In the genomic region with DNA sequence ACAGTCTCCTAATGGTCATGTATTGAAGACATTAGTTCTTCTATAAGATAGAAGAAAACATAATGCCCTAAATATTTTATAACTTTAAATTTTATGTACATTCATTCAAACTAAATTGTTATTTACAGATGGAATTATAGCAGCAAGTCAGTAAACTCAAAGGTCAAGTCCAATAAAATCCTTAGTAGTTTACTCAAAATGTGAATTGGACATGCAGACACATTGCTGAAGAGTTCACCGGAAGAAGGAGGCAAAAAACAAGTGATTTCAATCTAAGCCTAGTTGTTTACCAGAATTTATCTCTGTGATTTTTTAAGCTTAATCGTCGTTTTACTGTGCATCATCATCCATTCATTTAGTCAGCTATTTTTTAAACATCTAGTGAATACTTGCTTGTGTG, we compare ENCODE assay signal across 29 cellular contexts.
"Had no signal": no experiment of that assay in that cellular context is flagged by ENCODE, and none has a peak within 500 bp of the region (broad histone marks: within the 10 kb centered on the region; RNA-seq: fewer than 3 reads in every experiment).

No MANE protein-coding gene starts in this region.

- ATAC-seq: activated naive CD4-positive, alpha-beta T cell treated with anti-CD3 and anti-CD28 coated beads, Interleukin-2, amount 50 U/mL, for 72 hours; activated T-cell treated with anti-CD3 and anti-CD28 coated beads, Interleukin-2, amount 50 U/mL, for 72 hours; esophagus mucosa; WTC11 had no signal

- H3K4me3 Mint-ChIP-seq: activated CD4-positive, alpha-beta memory T cell treated with anti-CD3 and anti-CD28 coated beads, Interleukin-2, amount 10 ng/mL, durations not matched to agents 7 days and 5 days; activated CD4-positive, alpha-beta T cell treated with anti-CD3 and anti-CD28 coated beads, Interleukin-2, amount 10 ng/mL, durations not matched to agents 7 days and 5 days; activated naive CD4-positive, alpha-beta T cell treated with anti-CD3 and anti-CD28 coated beads, Interleukin-2, amount 10 ng/mL, durations not matched to agents 7 days and 5 days; activated naive CD8-positive, alpha-beta T cell treated with anti-CD3 and anti-CD28 coated beads, Interleukin-2, amount 10 ng/mL, durations not matched to agents 7 days and 5 days; activated T-cell treated with anti-CD3 and anti-CD28 coated beads, Interleukin-2, amount 50 U/mL, for 24 hours; activated T-cell treated with anti-CD3 and anti-CD28 coated beads, Interleukin-2, amount 50 U/mL, for 72 hours; central memory CD8-positive, alpha-beta T cell; dendritic cell treated with granulocyte-macrophage colony-stimulating factor and Interleukin-4, amounts not matched to agents 40 ng/mL and 50 ng/mL, for 4 days; endodermal cell; WTC11 had no signal

- H3K9me3 ChIP-seq: ascending aorta had no signal

- H3K27me3 ChIP-seq: ascending aorta, brain microvascular endothelial cell, dorsolateral prefrontal cortex had no signal

- H3K27ac Mint-ChIP-seq: activated CD4-positive, alpha-beta memory T cell treated with anti-CD3 and anti-CD28 coated beads, Interleukin-2, amount 10 ng/mL, durations not matched to agents 7 days and 5 days; activated CD4-positive, alpha-beta T cell treated with anti-CD3 and anti-CD28 coated beads, Interleukin-2, amount 10 ng/mL, durations not matched to agents 7 days and 5 days; activated naive CD4-positive, alpha-beta T cell treated with anti-CD3 and anti-CD28 coated beads, Interleukin-2, amount 10 ng/mL, durations not matched to agents 7 days and 5 days; activated naive CD4-positive, alpha-beta T cell treated with anti-CD3 and anti-CD28 coated beads, Interleukin-2, amount 50 U/mL, for 72 hours; activated naive CD8-positive, alpha-beta T cell treated with anti-CD3 and anti-CD28 coated beads, Interleukin-2, amount 10 ng/mL, durations not matched to agents 7 days and 5 days; activated T-cell treated with anti-CD3 and anti-CD28 coated beads, Interleukin-2, amount 50 U/mL, for 24 hours; activated T-cell treated with anti-CD3 and anti-CD28 coated beads, Interleukin-2, amount 50 U/mL, for 72 hours; dendritic cell treated with granulocyte-macrophage colony-stimulating factor and Interleukin-4, amounts not matched to agents 40 ng/mL and 50 ng/mL, for 4 days; endodermal cell; WTC11 had no signal

- H3K4me1 Mint-ChIP-seq: central memory CD8-positive, alpha-beta T cell had no signal

- H3K9me3 Mint-ChIP-seq: activated CD4-positive, alpha-beta memory T cell treated with anti-CD3 and anti-CD28 coated beads, Interleukin-2, amount 10 ng/mL, durations not matched to agents 7 days and 5 days; activated CD4-positive, alpha-beta T cell treated with anti-CD3 and anti-CD28 coated beads, Interleukin-2, amount 10 ng/mL, durations not matched to agents 7 days and 5 days; activated naive CD4-positive, alpha-beta T cell treated with anti-CD3 and anti-CD28 coated beads, Interleukin-2, amount 10 ng/mL, durations not matched to agents 7 days and 5 days; activated naive CD4-positive, alpha-beta T cell treated with anti-CD3 and anti-CD28 coated beads, Interleukin-2, amount 50 U/mL, for 72 hours; activated naive CD8-positive, alpha-beta T cell treated with anti-CD3 and anti-CD28 coated beads, Interleukin-2, amount 10 ng/mL, durations not matched to agents 7 days and 5 days; activated T-cell treated with anti-CD3 and anti-CD28 coated beads, Interleukin-2, amount 50 U/mL, for 24 hours; dendritic cell treated with granulocyte-macrophage colony-stimulating factor and Interleukin-4, amounts not matched to agents 40 ng/mL and 50 ng/mL, for 4 days; endodermal cell; WTC11 had no signal

- H3K4me3 ChIP-seq: ascending aorta, coronary artery, dorsolateral prefrontal cortex had no signal

- H3K4me1 ChIP-seq: ascending aorta had no signal

- H3K27me3 Mint-ChIP-seq: activated CD4-positive, alpha-beta T cell treated with anti-CD3 and anti-CD28 coated beads, Interleukin-2, amount 10 ng/mL, durations not matched to agents 7 days and 5 days; activated naive CD4-positive, alpha-beta T cell treated with anti-CD3 and anti-CD28 coated beads, Interleukin-2, amount 10 ng/mL, durations not matched to agents 7 days and 5 days; activated naive CD8-positive, alpha-beta T cell treated with anti-CD3 and anti-CD28 coated beads, Interleukin-2, amount 10 ng/mL, durations not matched to agents 7 days and 5 days; activated T-cell treated with anti-CD3 and anti-CD28 coated beads, Interleukin-2, amount 50 U/mL, for 24 hours; central memory CD8-positive, alpha-beta T cell; dendritic cell treated with granulocyte-macrophage colony-stimulating factor and Interleukin-4, amounts not matched to agents 40 ng/mL and 50 ng/mL, for 4 days had no signal

- H3K27ac ChIP-seq: ascending aorta, brain microvascular endothelial cell, coronary artery, dorsolateral prefrontal cortex, VCaP had no signal

- DNase-seq: activated CD4-positive, alpha-beta memory T cell treated with anti-CD3 and anti-CD28 coated beads, Interleukin-2, amount 10 ng/mL, durations not matched to agents 7 days and 5 days; activated CD4-positive, alpha-beta T cell treated with anti-CD3 and anti-CD28 coated beads for 1 hour; activated CD4-positive, alpha-beta T cell treated with anti-CD3 and anti-CD28 coated beads for 4 hours; activated CD4-positive, alpha-beta T cell treated with anti-CD3 and anti-CD28 coated beads, Interleukin-2, amount 10 ng/mL, durations not matched to agents 7 days and 5 days; activated CD4-positive, alpha-beta T cell treated with anti-CD3 and anti-CD28 coated beads, Interleukin-2, amount 50 U/mL, for 4 hours; activated CD8-positive, alpha-beta memory T cell treated with anti-CD3 and anti-CD28 coated beads, Interleukin-2, amount 50 U/mL, for 48 hours; activated gamma-delta T cell; activated naive CD4-positive, alpha-beta T cell; activated naive CD4-positive, alpha-beta T cell treated with anti-CD3 and anti-CD28 coated beads, Interleukin-2, amount 10 ng/mL, durations not matched to agents 7 days and 5 days; activated naive CD8-positive, alpha-beta T cell treated with anti-CD3 and anti-CD28 coated beads, Interleukin-2, amount 10 ng/mL, durations not matched to agents 7 days and 5 days; activated T-cell treated with anti-CD3 and anti-CD28 coated beads for 4 hours; activated T-cell treated with anti-CD3 and anti-CD28 coated beads, Interleukin-2, amount 50 U/mL, for 24 hours; activated T-cell treated with anti-CD3 and anti-CD28 coated beads, Interleukin-2, amount 50 U/mL, for 72 hours; dorsolateral prefrontal cortex; effector memory CD4-positive, alpha-beta T cell; endodermal cell; T-helper 2 cell had no signal

- H3K36me3 Mint-ChIP-seq: activated naive CD4-positive, alpha-beta T cell treated with anti-CD3 and anti-CD28 coated beads, Interleukin-2, amount 10 ng/mL, durations not matched to agents 7 days and 5 days; activated naive CD4-positive, alpha-beta T cell treated with anti-CD3 and anti-CD28 coated beads, Interleukin-2, amount 50 U/mL, for 72 hours; activated naive CD8-positive, alpha-beta T cell treated with anti-CD3 and anti-CD28 coated beads, Interleukin-2, amount 10 ng/mL, durations not matched to agents 7 days and 5 days; WTC11 had no signal

- FAIRE-seq: bronchial epithelial cell, frontal cortex, TTC549 had no signal

- H3K36me3 ChIP-seq: ascending aorta, brain microvascular endothelial cell had no signal
